In genomic region chr13:44755872-44756271, GRCh38 we compare ENCODE assay signal across 1 cellular context.
TF ChIP-seq lines count a peak whose summit lies in the region.

No MANE protein-coding gene starts in this region.

TF ChIP-seq in GM23338, 12 proteins besides CTCF, POLR2A, EP300 and RAD21 (continued from another document):
- TF ChIP-seq REST (IDR thresholded peaks at IDR 0.05; ENCODE audit: unreplicated experiment): no peak
- no peak for TF ChIP-seq ETS1 (IDR thresholded peaks at IDR 0.05)
- no peak for TF ChIP-seq ZNF462 (CRISPR knock-in tag; IDR thresholded peaks at IDR 0.05)
- TF ChIP-seq ZNF114 (CRISPR knock-in tag; IDR thresholded peaks at IDR 0.05): no peak
- no peak for TF ChIP-seq POLR2AphosphoS5 (IDR thresholded peaks at IDR 0.05; ENCODE audit: low read depth)
- TF ChIP-seq JUNB (IDR thresholded peaks at IDR 0.05; ENCODE audit: unreplicated experiment): no peak
